1 cellular context compared by ENCODE assay signal in genomic region chr6:150624199-150624598, GRCh38.
TF ChIP-seq lines count a peak whose summit lies in the region.

No MANE protein-coding gene starts in this region.

TF ChIP-seq in GM23338, 12 proteins besides CTCF, POLR2A, EP300 and RAD21 (continued from another document):
- TF ChIP-seq, protein P1, sequence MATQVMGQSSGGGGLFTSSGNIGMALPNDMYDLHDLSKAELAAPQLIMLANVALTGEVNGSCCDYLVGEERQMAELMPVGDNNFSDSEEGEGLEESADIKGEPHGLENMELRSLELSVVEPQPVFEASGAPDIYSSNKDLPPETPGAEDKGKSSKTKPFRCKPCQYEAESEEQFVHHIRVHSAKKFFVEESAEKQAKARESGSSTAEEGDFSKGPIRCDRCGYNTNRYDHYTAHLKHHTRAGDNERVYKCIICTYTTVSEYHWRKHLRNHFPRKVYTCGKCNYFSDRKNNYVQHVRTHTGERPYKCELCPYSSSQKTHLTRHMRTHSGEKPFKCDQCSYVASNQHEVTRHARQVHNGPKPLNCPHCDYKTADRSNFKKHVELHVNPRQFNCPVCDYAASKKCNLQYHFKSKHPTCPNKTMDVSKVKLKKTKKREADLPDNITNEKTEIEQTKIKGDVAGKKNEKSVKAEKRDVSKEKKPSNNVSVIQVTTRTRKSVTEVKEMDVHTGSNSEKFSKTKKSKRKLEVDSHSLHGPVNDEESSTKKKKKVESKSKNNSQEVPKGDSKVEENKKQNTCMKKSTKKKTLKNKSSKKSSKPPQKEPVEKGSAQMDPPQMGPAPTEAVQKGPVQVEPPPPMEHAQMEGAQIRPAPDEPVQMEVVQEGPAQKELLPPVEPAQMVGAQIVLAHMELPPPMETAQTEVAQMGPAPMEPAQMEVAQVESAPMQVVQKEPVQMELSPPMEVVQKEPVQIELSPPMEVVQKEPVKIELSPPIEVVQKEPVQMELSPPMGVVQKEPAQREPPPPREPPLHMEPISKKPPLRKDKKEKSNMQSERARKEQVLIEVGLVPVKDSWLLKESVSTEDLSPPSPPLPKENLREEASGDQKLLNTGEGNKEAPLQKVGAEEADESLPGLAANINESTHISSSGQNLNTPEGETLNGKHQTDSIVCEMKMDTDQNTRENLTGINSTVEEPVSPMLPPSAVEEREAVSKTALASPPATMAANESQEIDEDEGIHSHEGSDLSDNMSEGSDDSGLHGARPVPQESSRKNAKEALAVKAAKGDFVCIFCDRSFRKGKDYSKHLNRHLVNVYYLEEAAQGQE (IDR thresholded peaks at IDR 0.05; ENCODE audit: unreplicated experiment), result no peak
- TF ChIP-seq ZNF331 (CRISPR knock-in tag; IDR thresholded peaks at IDR 0.05; ENCODE audit: low read depth) (no peak), NANOG (IDR thresholded peaks at IDR 0.05; ENCODE audit: borderline replicate concordance) (no peak), EZH2phosphoT487 (IDR thresholded peaks at IDR 0.05; ENCODE audit: unreplicated experiment) (no peak), POLR2AphosphoS5 (IDR thresholded peaks at IDR 0.05; ENCODE audit: low read depth) (no peak), ZNF462 (CRISPR knock-in tag; IDR thresholded peaks at IDR 0.05) (no peak)
- TF ChIP-seq, protein P2, sequence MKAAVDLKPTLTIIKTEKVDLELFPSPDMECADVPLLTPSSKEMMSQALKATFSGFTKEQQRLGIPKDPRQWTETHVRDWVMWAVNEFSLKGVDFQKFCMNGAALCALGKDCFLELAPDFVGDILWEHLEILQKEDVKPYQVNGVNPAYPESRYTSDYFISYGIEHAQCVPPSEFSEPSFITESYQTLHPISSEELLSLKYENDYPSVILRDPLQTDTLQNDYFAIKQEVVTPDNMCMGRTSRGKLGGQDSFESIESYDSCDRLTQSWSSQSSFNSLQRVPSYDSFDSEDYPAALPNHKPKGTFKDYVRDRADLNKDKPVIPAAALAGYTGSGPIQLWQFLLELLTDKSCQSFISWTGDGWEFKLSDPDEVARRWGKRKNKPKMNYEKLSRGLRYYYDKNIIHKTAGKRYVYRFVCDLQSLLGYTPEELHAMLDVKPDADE (IDR thresholded peaks at IDR 0.05), result no peak
